In the genomic region with DNA sequence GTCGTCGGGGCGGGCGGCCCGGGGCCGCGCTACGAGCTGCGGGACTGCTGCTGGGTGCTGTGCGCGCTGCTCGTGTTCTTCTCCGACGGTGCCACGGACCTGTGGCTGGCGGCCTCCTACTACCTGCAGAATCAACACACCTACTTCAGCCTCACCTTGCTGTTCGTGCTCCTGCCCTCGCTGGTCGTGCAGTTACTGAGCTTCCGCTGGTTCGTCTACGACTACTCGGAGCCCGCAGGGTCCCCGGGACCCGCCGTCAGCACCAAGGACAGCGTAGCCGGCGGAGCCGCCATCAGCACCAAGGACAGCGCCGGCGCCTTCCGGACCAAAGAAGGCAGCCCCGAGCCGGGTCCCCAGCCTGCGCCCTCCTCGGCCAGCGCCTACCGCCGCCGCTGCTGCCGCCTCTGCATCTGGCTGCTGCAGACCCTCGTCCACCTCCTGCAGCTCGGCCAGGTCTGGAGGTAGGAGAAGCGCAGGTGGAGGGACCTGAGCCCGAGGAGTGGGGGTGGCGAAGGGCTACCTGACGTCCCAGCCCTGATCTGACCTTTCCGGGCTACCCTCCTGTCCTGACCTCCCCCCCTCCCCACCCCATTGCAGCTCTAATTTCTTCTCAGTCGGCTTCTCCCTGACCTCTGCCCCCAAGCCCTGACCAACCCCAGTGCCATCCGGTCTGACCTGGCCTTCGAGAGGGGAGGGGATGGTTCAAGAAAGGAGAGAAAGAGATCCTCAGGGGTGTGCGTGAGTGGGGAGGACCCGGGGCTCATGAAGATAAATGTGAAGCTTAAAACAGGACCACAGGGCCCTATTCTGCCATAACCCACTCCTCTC, we compare ENCODE assay signal across 8 cellular contexts. TPM values are rescaled to one million over a fixed set of nuclear protein-coding genes. Genes with fewer than 3 reads are reported as not detected.
A peak's percentile ranks its signal among the peaks of the same experiment; 100 is the strongest.
DNase-seq lines count a peak whose midpoint lies in the region; ATAC-seq and TF ChIP-seq lines count a peak whose summit lies in the region.

No MANE protein-coding gene starts in this region.

- no peaks in the 10 kb centered on the region for H3K36me3 Mint-ChIP-seq in CD14-positive monocyte
- H3K36me3 Mint-ChIP-seq in activated naive CD4-positive, alpha-beta T cell treated with anti-CD3 and anti-CD28 coated beads, Interleukin-2, amount 10 ng/mL, durations not matched to agents 7 days and 5 days = no peaks in the 10 kb centered on the region
- H3K36me3 Mint-ChIP-seq in glutamatergic neuron (ENCODE audit: unreplicated experiment) = peaks cover 6% of the 10 kb centered on the region

- no peaks in the 10 kb centered on the region for H3K36me3 ChIP-seq in SK-N-SH (replicated peaks in 1 of 2; ENCODE audit: control insufficient read depth in 1 of 2, insufficient read depth in 2 of 2, low read length in 1 of 2)
- H3K36me3 ChIP-seq in testis (ENCODE audit: low read depth, missing control alignments) = no peaks in the 10 kb centered on the region

- H3K4me3 ChIP-seq in SK-N-SH (ENCODE audit: low read depth in 2 of 2, low read length in 1 of 2) (peak overlapping the region; percentile 55 to 56; a peak in 3 of 4 replicates), testis (peak overlapping the region; percentile 21 to 48)

- peak; percentile 73 for DNase-seq in CD14-positive monocyte (ENCODE audit: low spot score)
- DNase-seq in HEK293T (ENCODE audit: extremely low spot score) = peak; percentile 93
- DNase-seq in SK-N-SH = peak; percentile 81
- peak; percentile 91 for DNase-seq in activated naive CD4-positive, alpha-beta T cell treated with anti-CD3 and anti-CD28 coated beads, Interleukin-2, amount 10 ng/mL, durations not matched to agents 7 days and 5 days
- peak; percentile 73 for DNase-seq in glutamatergic neuron
- peak; percentile 5 for DNase-seq in occipital lobe (lab: John Stamatoyannopoulos, UW)
- DNase-seq in testis = peak; percentile 83

- TF ChIP-seq CTCF in CD14-positive monocyte (IDR thresholded peaks at IDR 0.05) (no peak), SK-N-SH (IDR thresholded peaks at IDR 0.05) (no peak), glutamatergic neuron (IDR thresholded peaks at IDR 0.05; ENCODE audit: partially characterized antibody, unreplicated experiment) (no peak), testis (IDR thresholded peaks at IDR 0.05) (no peak)

- H3K4me2 ChIP-seq in SK-N-SH = peak overlapping the region; percentile 52; the same call in 1 of the 2 replicates

- H3K27me3 Mint-ChIP-seq in CD14-positive monocyte (ENCODE audit: low read depth in 3 of 3) (peaks cover 28 to 39% (median 32%) of the 10 kb centered on the region in 3 donors), glutamatergic neuron (ENCODE audit: unreplicated experiment) (peaks cover 26% of the 10 kb centered on the region)
- peaks cover 70% of the 10 kb centered on the region for H3K27me3 Mint-ChIP-seq in activated naive CD4-positive, alpha-beta T cell treated with anti-CD3 and anti-CD28 coated beads, Interleukin-2, amount 10 ng/mL, durations not matched to agents 7 days and 5 days

- no peaks in the 10 kb centered on the region for H3F3A ChIP-seq in SK-N-SH (replicated peaks; ENCODE audit: insufficient read depth)

- H3K27ac ChIP-seq in SK-N-SH (ENCODE audit: low read depth in 2 of 2, low read length in 1 of 2) = peak overlapping the region in 1 of 2 experiments; percentile 75; a peak in 2 of 4 replicates
- H3K27ac ChIP-seq in testis = no peak overlapping the region

- no peak overlapping the region for H3K27ac Mint-ChIP-seq in CD14-positive monocyte
- H3K27ac Mint-ChIP-seq in activated naive CD4-positive, alpha-beta T cell treated with anti-CD3 and anti-CD28 coated beads, Interleukin-2, amount 10 ng/mL, durations not matched to agents 7 days and 5 days = no peak overlapping the region
- peak overlapping the region; percentile 90 for H3K27ac Mint-ChIP-seq in glutamatergic neuron (ENCODE audit: unreplicated experiment)

- WGBS in SK-N-SH (ENCODE audit: low lambda C conversion rate) = 9% methylated on average over 13 of the region's 56 CpGs
- WGBS in testis, 2 donors = 1 to 5% methylated on average over 9 to 41 of the region's 56 CpGs

- H3K9ac ChIP-seq in SK-N-SH = no peak overlapping the region

- H3K9me2 ChIP-seq in SK-N-SH = no peaks in the 10 kb centered on the region

- intact Hi-C loops in CD14-positive monocyte (cut with micrococcal nuclease) (loop anchor here in 1 of 2 donors (10.0 kb wide), 1 partner anchor 126 kb away; no protein-coding TSS in a partner anchor), testis (cut with DNase I; ENCODE audit: low total_unique reads) (no loop called here)

- TF ChIP-seq POLR2A in testis (IDR thresholded peaks at IDR 0.05) = no peak

- H3K4me1 Mint-ChIP-seq in CD14-positive monocyte (peaks cover 12% of the 10 kb centered on the region), glutamatergic neuron (ENCODE audit: low read depth, unreplicated experiment) (peaks cover 69% of the 10 kb centered on the region)
- H3K4me1 Mint-ChIP-seq in activated naive CD4-positive, alpha-beta T cell treated with anti-CD3 and anti-CD28 coated beads, Interleukin-2, amount 10 ng/mL, durations not matched to agents 7 days and 5 days = peaks cover 10% of the 10 kb centered on the region

- no peaks in the 10 kb centered on the region for H3K79me2 ChIP-seq in SK-N-SH (ENCODE audit: insufficient read depth)

- ATAC-seq in GM19452 (IDR thresholded peaks at IDR 0.05; ENCODE audit: unreplicated experiment) = no peak

- H3K4me3 Mint-ChIP-seq in CD14-positive monocyte (peak overlapping the region; percentile 85 to 97), glutamatergic neuron (ENCODE audit: unreplicated experiment) (peak overlapping the region; percentile 90)
- H3K4me3 Mint-ChIP-seq in activated naive CD4-positive, alpha-beta T cell treated with anti-CD3 and anti-CD28 coated beads, Interleukin-2, amount 10 ng/mL, durations not matched to agents 7 days and 5 days = peak overlapping the region; percentile 81

- H4K20me1 ChIP-seq in SK-N-SH (ENCODE audit: insufficient read depth) = no peaks in the 10 kb centered on the region

- H3K9me3 Mint-ChIP-seq in CD14-positive monocyte (peaks cover 0 to 4% (median 0%) of the 10 kb centered on the region in 7 donors), glutamatergic neuron (ENCODE audit: unreplicated experiment) (peaks cover 34% of the 10 kb centered on the region)
- H3K9me3 Mint-ChIP-seq in activated naive CD4-positive, alpha-beta T cell treated with anti-CD3 and anti-CD28 coated beads, Interleukin-2, amount 10 ng/mL, durations not matched to agents 7 days and 5 days = no peaks in the 10 kb centered on the region

- CTCF ChIA-PET in HEK293T (lab: Yijun Ruan, JAX) (interaction anchor here (1.1 kb wide), 1 partner anchor 37 kb away, joined by 3 read pairs; no protein-coding TSS in a partner anchor), SK-N-SH (lab: Yijun Ruan, JAX) (interaction anchor here (0.9 to 7.9 kb wide), 12 partner anchors 10 to 146 kb away, joined by 3 to 47 read pairs (median 4); partner anchors contain the start of gene PDRG1)
- CTCF ChIA-PET in activated naive CD4-positive, alpha-beta T cell treated with anti-CD3 and anti-CD28 coated beads, Interleukin-2, amount 10 ng/mL, durations not matched to agents 7 days and 5 days (lab: Charles Lee) = interaction anchor here (1.0 to 1.3 kb wide), 2 partner anchors 58 to 122 kb away, joined by 3 to 4 read pairs; no protein-coding TSS in a partner anchor

- peaks cover 0 to 17% of the 10 kb centered on the region in 2 experiments; a peak in 2 of 4 replicates for H3K4me1 ChIP-seq in SK-N-SH (ENCODE audit: control insufficient read depth in 1 of 2, insufficient read depth in 2 of 2, low read depth in 1 of 2, low read length in 1 of 2)
- H3K4me1 ChIP-seq in testis = no peaks in the 10 kb centered on the region

- TF ChIP-seq RAD21 in SK-N-SH (IDR thresholded peaks at IDR 0.05; ENCODE audit: low read length) = no peak

- no peak overlapping the region for H2AFZ ChIP-seq in SK-N-SH (ENCODE audit: low read depth)

- H3K27me3 ChIP-seq in SK-N-SH (ENCODE audit: insufficient read depth) = peaks cover 30% of the 10 kb centered on the region
- H3K27me3 ChIP-seq in testis = no peaks in the 10 kb centered on the region

- POLR2A ChIA-PET in HEK293T (lab: Yijun Ruan, JAX) = interaction anchor here (0.6 kb wide), 1 partner anchor 17 kb away, joined by 4 read pairs; the partner anchor contains the start of gene PDRG1
- POLR2A ChIA-PET in SK-N-SH (lab: Yijun Ruan, JAX) = interaction anchor here (1.4 kb wide), 1 partner anchor 23 kb away, joined by 3 read pairs; no protein-coding TSS in a partner anchor

- TF ChIP-seq EP300 in SK-N-SH (IDR thresholded peaks at IDR 0.05; ENCODE audit: borderline replicate concordance in 1 of 2, low read depth in 1 of 2, low read length in 1 of 2) = peak in 1 of 2 experiments; percentile 24; a peak in 1 of 4 replicates

- H3K9me3 ChIP-seq in SK-N-SH (no peaks in the 10 kb centered on the region), testis (no peaks in the 10 kb centered on the region)

TF ChIP-seq in HEK293T, 16 proteins besides CTCF, POLR2A, EP300 and RAD21 (continues in another document):
- TF ChIP-seq LEF1 (IDR thresholded peaks at IDR 0.05; ENCODE audit: borderline replicate concordance) (no peak), TARDBP (IDR thresholded peaks at IDR 0.05) (no peak), FOXK2 (IDR thresholded peaks at IDR 0.05) (no peak)

RNA-seq across cellular contexts. Expression of gene XKR7, which starts 0.6 kb away (rescaled TPM):
- under 1 TPM in 1 of 2 donors, not detected in 1; 0.02 TPM for polyA plus RNA-seq in CD14-positive monocyte
- 0.02 and 0.10 TPM in 2 replicates for polyA plus RNA-seq in SK-N-SH (2012; rRNA removed)
- 0.04 and 0.14 TPM in 2 replicates for polyA plus RNA-seq in SK-N-SH (2012; cell fraction: cytosol; rRNA removed)
- polyA plus RNA-seq in SK-N-SH (2012; cell fraction: nucleus; rRNA removed) = 0.18 and 0.22 TPM in 2 replicates
- 284 TPM for total RNA-seq in glutamatergic neuron (ENCODE audit: unreplicated experiment)
- 12.6 TPM for total RNA-seq in occipital lobe
- total RNA-seq in testis = under 1 TPM; 0.25 to 0.39 TPM
- polyA plus RNA-seq in testis (ENCODE audit: insufficient read depth, low read depth, low replicate concordance) = 0.96 TPM

RNA-seq across cellular contexts. Expression of gene PDRG1, which starts 16.7 kb away (rescaled TPM):
- polyA plus RNA-seq in CD14-positive monocyte = 1 to 10 TPM; 3.5 to 3.7 TPM
- polyA plus RNA-seq in SK-N-SH (2012; rRNA removed) = 18.9 and 19.7 TPM in 2 replicates
- polyA plus RNA-seq in SK-N-SH (2012; cell fraction: cytosol; rRNA removed) = 19.6 and 20.8 TPM in 2 replicates
- 10.8 and 13.0 TPM in 2 replicates for polyA plus RNA-seq in SK-N-SH (2012; cell fraction: nucleus; rRNA removed)
- total RNA-seq in glutamatergic neuron (ENCODE audit: unreplicated experiment) = 69.5 TPM
- 4.1 TPM for total RNA-seq in occipital lobe
- 10 to 100 TPM; 27.0 to 37.5 TPM for total RNA-seq in testis
- 70.1 TPM for polyA plus RNA-seq in testis (ENCODE audit: insufficient read depth, low read depth, low replicate concordance)

RNA-seq across cellular contexts. Expression of gene CCM2L, which starts 41.7 kb away (rescaled TPM):
- not detected for polyA plus RNA-seq in CD14-positive monocyte
- polyA plus RNA-seq in SK-N-SH (2012; rRNA removed) = not detected in 2 replicates
- 0.01 TPM in 2 replicates for polyA plus RNA-seq in SK-N-SH (2012; cell fraction: cytosol; rRNA removed)
- not detected in 2 replicates for polyA plus RNA-seq in SK-N-SH (2012; cell fraction: nucleus; rRNA removed)
- total RNA-seq in glutamatergic neuron (ENCODE audit: unreplicated experiment) = 6.3 TPM
- total RNA-seq in occipital lobe = 2.0 TPM
- 1 to 10 TPM; 2.7 to 3.0 TPM for total RNA-seq in testis
- polyA plus RNA-seq in testis (ENCODE audit: insufficient read depth, low read depth, low replicate concordance) = 3.5 TPM

Comparison
In these comparisons a context has a peak if more than half of its experiments do, and no peak if none do; other contexts are left out.
1. DNase-seq: peak in every context shown above with its lines; median percentile 93 in HEK293T; 91 in activated naive CD4-positive, alpha-beta T cell treated with anti-CD3 and anti-CD28 coated beads, Interleukin-2, amount 10 ng/mL, durations not matched to agents 7 days and 5 days; 83 in testis; 81 in SK-N-SH; 73 in CD14-positive monocyte; 73 in glutamatergic neuron; 5 in occipital lobe.
2. RNA of gene XKR7, which starts 0.6 kb away (total RNA-seq): 284 TPM in glutamatergic neuron (single experiment); 12.6 TPM in occipital lobe (single experiment) and 0.25 to 0.39 TPM in testis; every median in the first group is over 10 times any median in the second.
3. Peak in every context shown above with its lines, with median percentiles within 50 percentile points of each other: H3K4me3 Mint-ChIP-seq.